In the genomic region with DNA sequence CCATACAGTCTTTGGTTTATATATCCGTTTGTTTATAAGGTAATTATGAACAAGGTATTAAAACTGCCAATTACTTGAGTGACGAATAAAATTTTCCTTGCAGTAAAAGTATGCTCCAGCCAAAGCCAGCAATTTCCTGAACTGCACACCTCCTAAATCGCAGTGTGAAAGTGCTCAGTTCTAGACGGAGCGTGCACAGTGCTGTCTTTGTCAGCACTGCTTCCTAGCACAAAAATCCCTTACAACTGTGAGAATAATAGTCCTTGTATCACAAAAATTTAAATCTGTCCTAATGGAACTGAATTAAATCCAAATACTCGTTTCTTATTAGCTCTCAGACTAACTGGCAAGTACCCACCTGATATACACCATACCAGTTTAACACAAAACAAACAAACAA, we compare ENCODE assay signal across 31 cellular contexts. TPM values are rescaled to one million over a fixed set of nuclear protein-coding genes. Genes with fewer than 3 reads are reported as not detected.
DNase-seq lines count a peak whose midpoint lies in the region; ATAC-seq, FAIRE-seq and TF ChIP-seq lines count a peak whose summit lies in the region.
"Had no signal": no experiment of that assay in that cellular context is flagged by ENCODE, and none has a peak within 500 bp of the region (broad histone marks: within the 10 kb centered on the region; RNA-seq: fewer than 3 reads in every experiment).

No MANE protein-coding gene starts in this region.

- peaks cover 5% of the 10 kb centered on the region for H3K4me1 ChIP-seq in IMR-90 (ENCODE audit: control insufficient read depth, insufficient read depth, low read length)

- H3K4me2 ChIP-seq in IMR-90 (ENCODE audit: low read depth, low read length), result no peak overlapping the region
- H3K4me2 ChIP-seq: KMS-11, SK-N-SH had no signal

- H2BK15ac ChIP-seq in IMR-90 (ENCODE audit: low read depth, low read length), result no peak overlapping the region

- no peak overlapping the region for H4K91ac ChIP-seq in IMR-90 (ENCODE audit: insufficient read depth, low read depth, low read length)

- H4K8ac ChIP-seq in IMR-90 (ENCODE audit: low read depth in 2 of 2, low read length in 2 of 2), result no peak overlapping the region

- no peak overlapping the region for H2AFZ ChIP-seq in IMR-90 (replicated peaks; ENCODE audit: low read length, poor library complexity)

- dilution Hi-C loops in IMR-90 (cut with HindIII; ENCODE audit: low sequenced_read_pairs, unreplicated experiment), result no loop called here

- no peak overlapping the region for H2BK120ac ChIP-seq in IMR-90 (ENCODE audit: low read depth, low read length)

- intact Hi-C loops in IMR-90 (cut with micrococcal nuclease), result no loop called here

- no peak overlapping the region for H2AK9ac ChIP-seq in IMR-90 (replicated peaks; ENCODE audit: low read depth, low read length, poor library complexity)

- no peak overlapping the region for H3K27ac ChIP-seq in IMR-90 (ENCODE audit: insufficient read depth, low read length)
- H3K27ac ChIP-seq in cingulate gyrus (ENCODE audit: low read depth, low read length), result peak overlapping the region; percentile 78
- H3K27ac ChIP-seq: epithelial cell of prostate, KMS-11, left lung had no signal

- POLR2A ChIA-PET in IMR-90 (lab: Charles Lee; ENCODE audit: unreplicated experiment), result no interaction called here

- TF ChIP-seq RAD21 in IMR-90 (IDR thresholded peaks at IDR 0.05; ENCODE audit: low read length), result no peak

- BruUV-seq in IMR-90 (replicated peaks; lab: Mats Ljungman, UMichigan), result no TSS peak

- H3K23ac ChIP-seq in IMR-90 (ENCODE audit: low read depth, low read length), result no peak overlapping the region

- H3K79me1 ChIP-seq in IMR-90 (ENCODE audit: low read depth in 1 of 2, low read length in 2 of 2), result peaks cover 34 to 54% of the 10 kb centered on the region in 2 experiments

- H3K9ac ChIP-seq in IMR-90 (ENCODE audit: low read depth, low read length), result no peak overlapping the region
- H3K9ac ChIP-seq: KMS-11, SK-N-SH had no signal

- H3K14ac ChIP-seq in IMR-90 (replicated peaks; ENCODE audit: low read depth, low read length), result no peak overlapping the region

- H3K36me3 ChIP-seq in IMR-90 (ENCODE audit: control insufficient read depth, insufficient read depth, low read length), result peaks cover 18% of the 10 kb centered on the region

- no peak overlapping the region for H3K18ac ChIP-seq in IMR-90 (ENCODE audit: low read depth, low read length)

- ATAC-seq in IMR-90 (ENCODE audit: low read depth) (peak; percentile 15; the same call in 1 of the 2 replicates), HG02678 (IDR thresholded peaks at IDR 0.05; ENCODE audit: unreplicated experiment) (no peak)
- ATAC-seq: activated CD8-positive, alpha-beta T cell treated with anti-CD3 and anti-CD28 coated beads, Interleukin-2, amount 10 ng/mL, durations not matched to agents 7 days and 5 days; activated naive CD8-positive, alpha-beta T cell treated with anti-CD3 and anti-CD28 coated beads, Interleukin-2, amount 50 U/mL, for 24 hours; CD8-positive, alpha-beta T cell; left lung; naive thymus-derived CD4-positive, alpha-beta T cell; stimulated activated naive CD8-positive, alpha-beta T cell treated with anti-CD3 and anti-CD28 coated beads, Interleukin-15, amount 100 ng/mL, for 72 hours; T-helper 17 cell had no signal

- H3K9me1 ChIP-seq in IMR-90 (ENCODE audit: insufficient read depth, low read length), result peaks cover 9% of the 10 kb centered on the region; the same call in 1 of the 2 replicates

- no peak overlapping the region for H3K56ac ChIP-seq in IMR-90 (ENCODE audit: extremely low read depth, insufficient read depth, low read length)

- H4K5ac ChIP-seq in IMR-90 (ENCODE audit: low read depth, low read length), result no peak overlapping the region

- H3K4ac ChIP-seq in IMR-90 (ENCODE audit: low read depth, low read length), result no peak overlapping the region

- no peaks in the 10 kb centered on the region for H3K27me3 ChIP-seq in IMR-90 (ENCODE audit: control insufficient read depth, insufficient read depth, low read length)
- H3K27me3 ChIP-seq: left lung had no signal

- in situ Hi-C loops in IMR-90 (cut with MboI; ENCODE audit: low sequenced_read_pairs), result loop anchor here (25.0 kb wide), 1 partner anchor 907 kb away; no protein-coding TSS in a partner anchor

- CTCF ChIA-PET in IMR-90 (lab: Yijun Ruan, JAX), result interaction anchor here (1.1 kb wide), 2 partner anchors 10 to 36 kb away, joined by 3 read pairs; no protein-coding TSS in a partner anchor

- peak; percentile 58 for FAIRE-seq in islet of Langerhans (lab: Jason Lieb, UNC)

- peaks cover 50% of the 10 kb centered on the region for H4K20me1 ChIP-seq in IMR-90 (ENCODE audit: insufficient read depth, low read length)

- no peak overlapping the region for H2BK20ac ChIP-seq in IMR-90 (ENCODE audit: low read depth, low read length)

- no CpG with 5 or more reads among the region's 6 CpGs for WGBS in IMR-90 (ENCODE audit: extremely low coverage in 2 of 2, insufficient read length in 1 of 2), 2 experiments

- no peak overlapping the region for H2AK5ac ChIP-seq in IMR-90 (ENCODE audit: low read depth, low read length)

- no peak for TF ChIP-seq POLR2A in IMR-90 (IDR thresholded peaks at IDR 0.05; ENCODE audit: low read depth, low read length)

- TF ChIP-seq CTCF in IMR-90 (conservative IDR thresholded peaks at IDR 0.05; ENCODE audit: low read depth, low read length) (no peak), GM20000 (IDR thresholded peaks at IDR 0.05; ENCODE audit: extremely low read depth, missing control alignments) (no peak)

- H3K9me3 ChIP-seq in IMR-90 (ENCODE audit: control insufficient read depth, insufficient read depth, low read length), result no peaks in the 10 kb centered on the region
- H3K9me3 ChIP-seq: left lung, SK-N-SH had no signal

- no peak overlapping the region for H3K4me3 ChIP-seq in IMR-90 (ENCODE audit: insufficient read depth, low read depth, low read length)
- H3K4me3 ChIP-seq: left lung had no signal

- no peak overlapping the region for H2BK5ac ChIP-seq in IMR-90 (ENCODE audit: low read depth, low read length, poor library complexity, severe bottlenecking)

- no peak for DNase-seq in IMR-90
- DNase-seq in putamen (ENCODE audit: low spot score), result peak; percentile 69
- DNase-seq in HuH-7.5 (ENCODE audit: low spot score), result no peak
- DNase-seq in DMS 273 (lab: John Stamatoyannopoulos, UW; ENCODE audit: unreplicated experiment), result no peak
- DNase-seq in GM20000 (ENCODE audit: low spot score), result no peak
- DNase-seq: activated CD4-positive, alpha-beta T cell treated with anti-CD3 and anti-CD28 coated beads for 1 hour; activated CD8-positive, alpha-beta T cell treated with anti-CD3 and anti-CD28 coated beads, Interleukin-2, amount 10 ng/mL, durations not matched to agents 7 days and 5 days; activated gamma-delta T cell; activated naive CD8-positive, alpha-beta T cell treated with anti-CD3 and anti-CD28 coated beads, Interleukin-2, amount 50 U/mL, for 24 hours; CD8-positive, alpha-beta T cell; DMS53; effector CD4-positive, alpha-beta T cell; left lung; naive thymus-derived CD4-positive, alpha-beta T cell; NCI-H1436; NCI-H2107; NCI-H446; occipital lobe; retina; SK-N-SH; small intestine; stimulated activated CD4-positive, alpha-beta T cell treated with anti-CD3 and anti-CD28 coated beads, Interleukin-1b, Interleukin-23, amount 100 ng/mL, for 48 hours; stimulated activated CD8-positive, alpha-beta memory T cell treated with anti-CD3 and anti-CD28 coated beads, Interleukin-4, amount 100 ng/mL, for 48 hours; stimulated activated naive CD8-positive, alpha-beta T cell treated with anti-CD3 and anti-CD28 coated beads, Interleukin-15, amount 100 ng/mL, for 72 hours; T-helper 17 cell had no signal

TF ChIP-seq in IMR-90, 13 proteins besides CTCF, POLR2A, EP300 and RAD21:
- no peak for TF ChIP-seq CEBPB (IDR thresholded peaks at IDR 0.05; ENCODE audit: low read depth, low read length)
- TF ChIP-seq, protein P1, sequence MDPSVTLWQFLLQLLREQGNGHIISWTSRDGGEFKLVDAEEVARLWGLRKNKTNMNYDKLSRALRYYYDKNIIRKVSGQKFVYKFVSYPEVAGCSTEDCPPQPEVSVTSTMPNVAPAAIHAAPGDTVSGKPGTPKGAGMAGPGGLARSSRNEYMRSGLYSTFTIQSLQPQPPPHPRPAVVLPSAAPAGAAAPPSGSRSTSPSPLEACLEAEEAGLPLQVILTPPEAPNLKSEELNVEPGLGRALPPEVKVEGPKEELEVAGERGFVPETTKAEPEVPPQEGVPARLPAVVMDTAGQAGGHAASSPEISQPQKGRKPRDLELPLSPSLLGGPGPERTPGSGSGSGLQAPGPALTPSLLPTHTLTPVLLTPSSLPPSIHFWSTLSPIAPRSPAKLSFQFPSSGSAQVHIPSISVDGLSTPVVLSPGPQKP (IDR thresholded peaks at IDR 0.05; ENCODE audit: borderline replicate concordance, low read depth, low read length), result no peak
- TF ChIP-seq MXI1 (IDR thresholded peaks at IDR 0.05; ENCODE audit: borderline replicate concordance, low read depth, low read length), result no peak
- no peak for TF ChIP-seq RFX5 (IDR thresholded peaks at IDR 0.05; ENCODE audit: low read depth, low read length)
- TF ChIP-seq MAZ (IDR thresholded peaks at IDR 0.05; ENCODE audit: borderline replicate concordance, low read depth, low read length), result no peak
- no peak for TF ChIP-seq RCOR1 (IDR thresholded peaks at IDR 0.05; ENCODE audit: insufficient replicate concordance, low read length)
- no peak for TF ChIP-seq CHD1 (IDR thresholded peaks at IDR 0.05; ENCODE audit: low read depth, low read length)
- TF ChIP-seq NFE2L2 (IDR thresholded peaks at IDR 0.05; ENCODE audit: low read depth, low read length), result no peak
- no peak for TF ChIP-seq SMC3 (IDR thresholded peaks at IDR 0.05; ENCODE audit: low read depth, low read length)
- no peak for TF ChIP-seq USF2 (IDR thresholded peaks at IDR 0.05; ENCODE audit: low read depth, low read length)
- no peak for TF ChIP-seq FOS (IDR thresholded peaks at IDR 0.05; ENCODE audit: low read depth, low read length)
- no peak for TF ChIP-seq BHLHE40 (IDR thresholded peaks at IDR 0.05; ENCODE audit: low read depth, low read length)
- TF ChIP-seq MAFK (IDR thresholded peaks at IDR 0.05; ENCODE audit: low read depth, low read length), result no peak

RNA-seq across cellular contexts. Expression of gene LRIG3, which starts 26.3 kb away (rescaled TPM):
- 63.9 and 71.2 TPM in 2 replicates for total RNA-seq in IMR-90 (2012; rRNA removed)
- 23.6 and 26.4 TPM in 2 replicates for polyA plus RNA-seq in IMR-90 (2012; rRNA removed)
- 17.8 and 17.9 TPM in 2 replicates for polyA plus RNA-seq in IMR-90 (2012; cell fraction: cytosol; rRNA removed)
- polyA plus RNA-seq in IMR-90 (2012; cell fraction: nucleus; rRNA removed; ENCODE audit: low replicate concordance), result 42.5 and 141 TPM in 2 replicates
- total RNA-seq: activated CD8-positive, alpha-beta T cell treated with anti-CD3 and anti-CD28 coated beads, Interleukin-2, amount 10 ng/mL, durations not matched to agents 7 days and 5 days; B cell; CD8-positive, alpha-beta T cell; T-helper 17 cell had no signal
- polyA plus RNA-seq: naive thymus-derived CD4-positive, alpha-beta T cell had no signal
